Comparison of ENCODE assay signal across 7 cellular contexts in the genomic region with DNA sequence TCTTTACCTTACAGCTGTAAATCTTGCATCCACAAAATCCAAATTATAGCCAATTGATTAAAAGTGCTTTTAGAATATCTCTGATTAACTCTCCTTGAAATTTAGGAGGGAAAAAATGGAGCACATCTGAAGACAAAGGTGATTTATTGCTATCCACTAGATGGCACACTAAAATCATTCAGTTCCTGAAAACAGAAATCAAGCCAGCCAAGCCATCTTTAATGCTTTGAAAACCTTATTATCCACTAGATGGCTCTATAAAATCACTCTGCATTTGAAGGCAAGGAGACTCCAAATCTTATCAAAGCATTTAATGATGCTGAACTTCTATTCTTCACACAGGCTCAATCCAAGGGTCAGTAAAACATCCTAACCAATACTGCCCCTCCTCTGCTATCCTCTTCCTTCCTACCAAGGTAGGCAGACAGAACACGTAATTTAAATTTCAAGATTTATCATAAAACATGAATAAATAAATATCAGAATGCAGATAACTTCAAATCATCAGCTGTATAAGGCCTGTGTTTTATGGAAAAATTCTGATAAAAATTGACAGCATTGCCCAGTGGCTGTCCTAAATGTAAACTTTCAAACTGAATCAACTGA. TPM values are rescaled to one million over a fixed set of nuclear protein-coding genes. Genes with fewer than 3 reads are reported as not detected.
A peak's percentile ranks its signal among the peaks of the same experiment; 100 is the strongest.
DNase-seq lines count a peak whose midpoint lies in the region; ATAC-seq, FAIRE-seq and TF ChIP-seq lines count a peak whose summit lies in the region.

No MANE protein-coding gene starts in this region.

- H3K9me2 ChIP-seq in GM23338 (ENCODE audit: insufficient read depth) = no peaks in the 10 kb centered on the region

- peak; percentile 99 for FAIRE-seq in kidney (lab: Jason Lieb, UNC)

- DNase-seq in GM23338 (ENCODE audit: low spot score) = peak; percentile 84
- peak; percentile 72 for DNase-seq in Jurkat, Clone E6-1 (ENCODE audit: low read depth, low spot score)
- peak; percentile 93 for DNase-seq in NOMO-1 treated with DMSO at 0.1 percent for 48 hours (lab: John Stamatoyannopoulos, UW; ENCODE audit: unreplicated experiment)
- DNase-seq in breast epithelium (ENCODE audit: low spot score in 2 of 2) = no peak
- DNase-seq in kidney = no peak
- no peak for DNase-seq in tibial artery

- peaks cover 39% of the 10 kb centered on the region for H3K79me2 ChIP-seq in GM23338 (replicated peaks; ENCODE audit: insufficient read depth)

- ATAC-seq in GM23338 = peak; percentile 61

- H3K4me3 Mint-ChIP-seq in GM23338 = no peak overlapping the region

- no peaks in the 10 kb centered on the region for H4K20me1 ChIP-seq in GM23338 (replicated peaks; ENCODE audit: insufficient read depth)

- no peaks in the 10 kb centered on the region for H3K36me3 ChIP-seq in GM23338 (ENCODE audit: insufficient read depth)
- no peaks in the 10 kb centered on the region for H3K36me3 ChIP-seq in breast epithelium
- peaks cover 5 to 7% of the 10 kb centered on the region in 2 donors for H3K36me3 ChIP-seq in kidney (ENCODE audit: control insufficient read depth in 1 of 2, insufficient read depth in 2 of 2, low read length in 2 of 2)
- H3K36me3 ChIP-seq in tibial artery = peaks cover 0 to 11% (median 9%) of the 10 kb centered on the region in 3 donors

- peak; percentile 68 for TF ChIP-seq CTCF in GM12872 (IDR thresholded peaks at IDR 0.05; ENCODE audit: insufficient read depth, low read depth, low read length)
- TF ChIP-seq CTCF in GM23338 (conservative IDR thresholded peaks at IDR 0.05; ENCODE audit: low read depth in 2 of 2) = peak; percentile 86 to 87
- TF ChIP-seq CTCF in breast epithelium (IDR thresholded peaks at IDR 0.05) = peak; percentile 68 to 91 (median 83)
- peak; percentile 87 for TF ChIP-seq CTCF in kidney (IDR thresholded peaks at IDR 0.05; ENCODE audit: borderline replicate concordance, extremely low read depth, insufficient read depth)
- peak; percentile 78 to 92 for TF ChIP-seq CTCF in tibial artery (IDR thresholded peaks at IDR 0.05)

- H3F3A ChIP-seq in GM23338 (replicated peaks; ENCODE audit: low read depth) = no peaks in the 10 kb centered on the region

- no peak overlapping the region for H3K27ac ChIP-seq in GM23338 (ENCODE audit: low read depth)
- H3K27ac ChIP-seq in breast epithelium = no peak overlapping the region
- no peak overlapping the region for H3K27ac ChIP-seq in kidney (ENCODE audit: low read depth in 2 of 2, low read length in 2 of 2)
- no peak overlapping the region for H3K27ac ChIP-seq in tibial artery

- H3K27me3 ChIP-seq in GM23338 (ENCODE audit: insufficient read depth) (no peaks in the 10 kb centered on the region), breast epithelium (no peaks in the 10 kb centered on the region), tibial artery (no peaks in the 10 kb centered on the region)

- H3K36me3 Mint-ChIP-seq in GM23338 (ENCODE audit: low read depth) = peaks cover 7% of the 10 kb centered on the region; the same call in 2 of the 3 replicates

- no peak overlapping the region for H3K4me2 ChIP-seq in GM23338

- H3K4me3 ChIP-seq in GM23338 (no peak overlapping the region), breast epithelium (no peak overlapping the region), kidney (ENCODE audit: low read length in 2 of 2) (no peak overlapping the region), tibial artery (no peak overlapping the region)
- H3K4me3 ChIP-seq in Jurkat, Clone E6-1 (ENCODE audit: low read length) = no peak overlapping the region

- no peak for TF ChIP-seq POLR2A in breast epithelium (IDR thresholded peaks at IDR 0.05)

- H3K9me3 Mint-ChIP-seq in GM23338 = no peaks in the 10 kb centered on the region; the same call in 2 of the 3 replicates

- no peak overlapping the region for H3K27ac Mint-ChIP-seq in GM23338

- H3K9me3 ChIP-seq in breast epithelium (no peaks in the 10 kb centered on the region), kidney (ENCODE audit: control insufficient read depth in 1 of 2, low read length in 2 of 2) (no peaks in the 10 kb centered on the region), tibial artery (no peaks in the 10 kb centered on the region)

- peaks cover 3% of the 10 kb centered on the region for H3K27me3 Mint-ChIP-seq in GM23338 (ENCODE audit: insufficient read depth, low read depth, poor library complexity)

- no peak overlapping the region for H3K9ac ChIP-seq in kidney (ENCODE audit: low read length in 2 of 2)

- H3K4me1 ChIP-seq in GM23338 (ENCODE audit: insufficient read depth) (peaks cover 11% of the 10 kb centered on the region), breast epithelium (no peaks in the 10 kb centered on the region), kidney (ENCODE audit: control insufficient read depth in 1 of 2, insufficient read depth in 1 of 2, low read depth in 1 of 2, low read length in 2 of 2) (peaks cover 0 to 3% of the 10 kb centered on the region in 2 donors), tibial artery (peaks cover 0 to 32% (median 19%) of the 10 kb centered on the region in 4 donors)

- H2AFZ ChIP-seq in GM23338 = no peak overlapping the region

- intact Hi-C loops in breast epithelium (cut with DNase I; ENCODE audit: low total_unique reads) = loop anchor here (5.0 kb wide), 1 partner anchor 120 kb away; no protein-coding TSS in a partner anchor
- intact Hi-C loops in kidney (cut with DNase I) = loop anchor here (5.0 kb wide), 1 partner anchor 120 kb away; no protein-coding TSS in a partner anchor
- intact Hi-C loops in tibial artery (cut with DNase I; ENCODE audit: low total_unique reads) = loop anchor here (5.0 kb wide), 1 partner anchor 115 kb away; no protein-coding TSS in a partner anchor

- peaks cover 18% of the 10 kb centered on the region for H3K4me1 Mint-ChIP-seq in GM23338

TF ChIP-seq in GM23338, 12 proteins besides CTCF, POLR2A, EP300 and RAD21:
- TF ChIP-seq CREB1 (CRISPR knock-in tag; IDR thresholded peaks at IDR 0.05; ENCODE audit: low read depth) (no peak), JUNB (IDR thresholded peaks at IDR 0.05; ENCODE audit: unreplicated experiment) (no peak), NANOG (IDR thresholded peaks at IDR 0.05; ENCODE audit: borderline replicate concordance) (peak; percentile 36; the same call in 1 of the 2 replicates), ZNF114 (CRISPR knock-in tag; IDR thresholded peaks at IDR 0.05) (no peak)
- TF ChIP-seq, protein P1, sequence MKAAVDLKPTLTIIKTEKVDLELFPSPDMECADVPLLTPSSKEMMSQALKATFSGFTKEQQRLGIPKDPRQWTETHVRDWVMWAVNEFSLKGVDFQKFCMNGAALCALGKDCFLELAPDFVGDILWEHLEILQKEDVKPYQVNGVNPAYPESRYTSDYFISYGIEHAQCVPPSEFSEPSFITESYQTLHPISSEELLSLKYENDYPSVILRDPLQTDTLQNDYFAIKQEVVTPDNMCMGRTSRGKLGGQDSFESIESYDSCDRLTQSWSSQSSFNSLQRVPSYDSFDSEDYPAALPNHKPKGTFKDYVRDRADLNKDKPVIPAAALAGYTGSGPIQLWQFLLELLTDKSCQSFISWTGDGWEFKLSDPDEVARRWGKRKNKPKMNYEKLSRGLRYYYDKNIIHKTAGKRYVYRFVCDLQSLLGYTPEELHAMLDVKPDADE (IDR thresholded peaks at IDR 0.05) = no peak

RNA-seq across cellular contexts. Expression of a gene that starts 48.4 kb away (rescaled TPM):
- total RNA-seq in GM23338 (2014; rRNA removed; shearing (Covaris generic)) = 34.4 and 40.5 TPM in 2 replicates
- polyA plus RNA-seq in GM23338 (2016; fragmentation: Nextera tagmentation; extraction: Ambion mirVana) (50.5 and 50.7 TPM in 2 replicates), kidney (ENCODE audit: insufficient read depth, low read depth, low replicate concordance) (15.5 TPM)
- polyA plus RNA-seq in Jurkat, Clone E6-1 (2012; ENCODE audit: insufficient read depth, insufficient read length) = not detected
- total RNA-seq in breast epithelium (10 to 100 TPM; 21.4 to 34.9 (median 33.8) TPM), kidney (29.9 TPM)

Comparison
In these comparisons a context has a peak if more than half of its experiments do, and no peak if none do; other contexts are left out.
1. DNase-seq: peak in GM23338 (single experiment), Jurkat, Clone E6-1 (single experiment) and NOMO-1 treated with DMSO at 0.1 percent for 48 hours (single experiment); none in breast epithelium (0 of 2), kidney (single experiment) and tibial artery (0 of 2).
2. Peak in every context shown above with its lines, with median percentiles within 50 percentile points of each other: CTCF ChIP-seq.